ENCODE assay signal across 17 cellular contexts in the genomic region with DNA sequence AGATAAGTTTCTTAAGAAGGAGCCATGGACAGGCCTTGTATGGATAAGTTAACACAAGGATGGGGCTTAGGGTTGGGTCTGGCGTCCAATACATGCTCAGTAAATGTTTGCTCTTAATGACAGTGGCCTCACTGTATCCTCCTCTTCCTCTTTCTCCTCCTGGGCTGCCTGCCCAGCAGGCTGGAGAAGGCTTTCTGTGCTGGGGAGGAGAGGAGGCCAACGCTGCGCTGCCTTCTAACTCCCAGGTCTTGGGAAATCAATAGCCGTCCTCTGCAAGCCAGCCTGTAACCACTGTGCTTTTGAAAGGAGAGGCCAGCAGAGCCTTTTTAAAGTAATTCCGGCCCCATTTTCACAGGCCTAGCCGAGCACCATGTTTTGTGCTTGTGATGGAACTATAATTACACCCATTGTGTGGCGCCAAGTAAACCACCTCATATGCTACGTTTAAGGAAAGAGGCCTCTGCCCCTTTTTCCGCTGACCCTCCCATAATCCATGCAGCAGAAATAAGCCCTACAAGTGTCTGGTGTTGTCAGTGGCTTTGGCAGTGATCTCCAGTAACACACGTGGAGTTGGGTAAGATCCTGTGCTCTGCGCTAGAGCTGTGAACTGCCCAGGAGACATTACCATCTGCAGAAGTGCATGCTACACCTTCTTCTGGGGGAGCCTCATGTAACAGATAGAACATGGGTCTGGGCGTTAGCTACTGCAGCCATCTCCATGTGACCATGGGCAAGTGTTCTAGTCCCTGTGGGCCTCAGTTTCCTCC.
"Had no signal": no experiment of that assay in that cellular context is flagged by ENCODE, and none has a peak within 500 bp of the region (broad histone marks: within the 10 kb centered on the region; RNA-seq: fewer than 3 reads in every experiment).

No MANE protein-coding gene starts in this region.

- H3K4me3 Mint-ChIP-seq: activated B cell treated with CpG ODN at 0.5 μM for 24 hours; activated CD4-positive, alpha-beta T cell treated with anti-CD3 and anti-CD28 coated beads, Interleukin-2, amount 10 ng/mL, durations not matched to agents 7 days and 5 days; activated naive CD8-positive, alpha-beta T cell treated with anti-CD3 and anti-CD28 coated beads, Interleukin-2, amount 10 ng/mL, durations not matched to agents 7 days and 5 days; dendritic cell treated with granulocyte-macrophage colony-stimulating factor and Interleukin-4, amounts not matched to agents 40 ng/mL and 50 ng/mL, for 4 days; endodermal cell; memory B cell; natural killer cell had no signal

- H3K27ac ChIP-seq: hepatocyte, left ventricle myocardium inferior, tibial artery, uterus had no signal

- H3K9me3 ChIP-seq: left ventricle myocardium inferior, tibial artery, uterus had no signal

- H3K27me3 Mint-ChIP-seq: activated B cell treated with CpG ODN at 0.5 μM for 24 hours; activated CD4-positive, alpha-beta T cell treated with anti-CD3 and anti-CD28 coated beads, Interleukin-2, amount 10 ng/mL, durations not matched to agents 7 days and 5 days; activated naive CD8-positive, alpha-beta T cell treated with anti-CD3 and anti-CD28 coated beads, Interleukin-2, amount 10 ng/mL, durations not matched to agents 7 days and 5 days; dendritic cell treated with granulocyte-macrophage colony-stimulating factor and Interleukin-4, amounts not matched to agents 40 ng/mL and 50 ng/mL, for 4 days; memory B cell had no signal

- H3K4me1 Mint-ChIP-seq: activated CD4-positive, alpha-beta T cell treated with anti-CD3 and anti-CD28 coated beads, Interleukin-2, amount 10 ng/mL, durations not matched to agents 7 days and 5 days; activated naive CD8-positive, alpha-beta T cell treated with anti-CD3 and anti-CD28 coated beads, Interleukin-2, amount 10 ng/mL, durations not matched to agents 7 days and 5 days; endodermal cell had no signal

- H3K27me3 ChIP-seq: hepatocyte, tibial artery, uterus had no signal

- H3K9me3 Mint-ChIP-seq: activated B cell treated with CpG ODN at 0.5 μM for 24 hours; activated CD4-positive, alpha-beta T cell treated with anti-CD3 and anti-CD28 coated beads, Interleukin-2, amount 10 ng/mL, durations not matched to agents 7 days and 5 days; activated naive CD8-positive, alpha-beta T cell treated with anti-CD3 and anti-CD28 coated beads, Interleukin-2, amount 10 ng/mL, durations not matched to agents 7 days and 5 days; dendritic cell treated with granulocyte-macrophage colony-stimulating factor and Interleukin-4, amounts not matched to agents 40 ng/mL and 50 ng/mL, for 4 days; endodermal cell; memory B cell; natural killer cell had no signal

- H3K36me3 ChIP-seq: left ventricle myocardium inferior, tibial artery, uterus had no signal

- H3K4me3 ChIP-seq: hepatocyte, left ventricle myocardium inferior, tibial artery, uterus had no signal

- DNase-seq: activated B cell treated with CpG ODN at 0.5 μM for 24 hours; activated CD4-positive, alpha-beta T cell treated with anti-CD3 and anti-CD28 coated beads, Interleukin-2, amount 10 ng/mL, durations not matched to agents 7 days and 5 days; activated naive CD8-positive, alpha-beta T cell treated with anti-CD3 and anti-CD28 coated beads, Interleukin-2, amount 10 ng/mL, durations not matched to agents 7 days and 5 days; cerebellar nuclear complex; endodermal cell; erythroblast; islet precursor cell; left ventricle myocardium inferior; natural killer cell; retina; stimulated activated CD4-positive, alpha-beta T cell treated with anti-CD3 and anti-CD28 coated beads, Interleukin-2, amount 100 ng/mL, for 48 hours; stimulated activated naive CD4-positive, alpha-beta T cell; uterus had no signal

- H3K36me3 Mint-ChIP-seq: activated naive CD8-positive, alpha-beta T cell treated with anti-CD3 and anti-CD28 coated beads, Interleukin-2, amount 10 ng/mL, durations not matched to agents 7 days and 5 days; natural killer cell had no signal

- ATAC-seq: natural killer cell had no signal

- H3K4me1 ChIP-seq: uterus had no signal

- H3K27ac Mint-ChIP-seq: activated B cell treated with CpG ODN at 0.5 μM for 24 hours; activated CD4-positive, alpha-beta T cell treated with anti-CD3 and anti-CD28 coated beads, Interleukin-2, amount 10 ng/mL, durations not matched to agents 7 days and 5 days; activated naive CD8-positive, alpha-beta T cell treated with anti-CD3 and anti-CD28 coated beads, Interleukin-2, amount 10 ng/mL, durations not matched to agents 7 days and 5 days; endodermal cell; memory B cell; natural killer cell had no signal
